Comparison of ENCODE assay signal across 9 cellular contexts in the genomic region with DNA sequence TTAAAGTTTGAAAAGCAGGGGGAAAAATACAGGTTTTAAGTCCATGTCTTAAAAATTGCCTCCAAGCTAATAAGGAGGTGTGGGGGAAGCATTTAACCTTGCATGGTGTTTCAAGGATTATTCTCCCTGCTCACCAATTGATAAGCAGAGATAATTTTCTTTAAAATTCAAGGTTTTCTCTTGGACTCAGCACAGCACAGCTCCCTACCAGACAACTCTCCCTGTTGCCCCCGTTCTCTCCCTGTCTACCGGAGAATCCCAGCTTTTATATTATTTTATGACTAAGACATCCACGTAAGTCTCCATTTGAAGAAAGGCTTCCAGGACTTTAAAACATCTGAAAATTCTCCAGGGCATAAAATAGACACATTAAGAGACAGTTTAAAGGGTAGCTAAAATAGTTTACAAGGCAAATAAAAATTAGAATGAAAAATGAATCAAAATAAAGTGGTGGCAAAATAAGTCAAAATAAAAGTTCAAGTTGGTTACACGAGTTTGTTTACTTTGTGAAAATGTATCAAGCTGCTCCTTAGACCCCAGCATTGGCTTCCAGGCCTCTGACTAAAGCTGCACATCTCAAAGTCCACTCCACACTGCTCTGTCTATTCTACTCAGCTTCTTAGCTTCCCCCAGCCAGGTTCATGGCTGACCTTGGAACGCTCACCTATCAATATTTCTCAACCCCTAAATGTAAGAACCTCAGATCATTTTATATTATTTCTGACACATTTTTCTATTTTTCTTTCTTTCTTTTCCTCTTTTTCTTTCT.
"Had no signal": no experiment of that assay in that cellular context is flagged by ENCODE, and none has a peak within 500 bp of the region (broad histone marks: within the 10 kb centered on the region; RNA-seq: fewer than 3 reads in every experiment).

No MANE protein-coding gene starts in this region.

- H3K4me3 Mint-ChIP-seq: GM23338, H9 had no signal

- ATAC-seq: GM23338, K562 had no signal

- H3K27ac Mint-ChIP-seq: GM23338, H9 had no signal

- H3K9me3 Mint-ChIP-seq: GM23338, H9 had no signal

- H2AFZ ChIP-seq: GM23338 had no signal

- H3K4me1 Mint-ChIP-seq: GM23338, H9 had no signal

- FAIRE-seq: H1, H54, K562 had no signal

- H3K4me2 ChIP-seq: GM23338 had no signal

- H3K4me3 ChIP-seq: GM23338, K562 had no signal

- DNase-seq: H9, HCEC 1CT, IMR-90, KG1 had no signal

- H3K27ac ChIP-seq: HL-60 had no signal
